ENCODE assay signal across 28 cellular contexts in genomic region chr4:41294445-41295062, GRCh38. TPM values are rescaled to one million over a fixed set of nuclear protein-coding genes. Genes with fewer than 3 reads are reported as not detected.
A peak's percentile ranks its signal among the peaks of the same experiment; 100 is the strongest.
DNase-seq lines count a peak whose midpoint lies in the region; ATAC-seq and FAIRE-seq lines count a peak whose summit lies in the region.
"Had no signal": no experiment of that assay in that cellular context is flagged by ENCODE, and none has a peak within 500 bp of the region (broad histone marks: within the 10 kb centered on the region; RNA-seq: fewer than 3 reads in every experiment).

No MANE protein-coding gene starts in this region.

- H2BK120ac ChIP-seq in mesendoderm (ENCODE audit: low read depth, low read length) = no peak overlapping the region

- H3K4ac ChIP-seq in mesendoderm (ENCODE audit: low read depth, low read length) = no peak overlapping the region

- H3K27ac Mint-ChIP-seq in activated CD4-positive, alpha-beta T cell treated with anti-CD3 and anti-CD28 coated beads, Interleukin-2, amount 10 ng/mL, durations not matched to agents 24 days and 14 days = no peak overlapping the region
- H3K27ac Mint-ChIP-seq: B cell, memory B cell had no signal

- H3K79me1 ChIP-seq in mesendoderm (ENCODE audit: low read length) = no peaks in the 10 kb centered on the region

- peak; percentile 49 for DNase-seq in DMS 273 (lab: John Stamatoyannopoulos, UW; ENCODE audit: unreplicated experiment)
- no peak for DNase-seq in DMS 273 treated with DMSO at 0.1 percent for 48 hours (lab: John Stamatoyannopoulos, UW)
- no peak for DNase-seq in HTR-8/SVneo (ENCODE audit: insufficient read length, low spot score)
- DNase-seq in RKO (ENCODE audit: low spot score) = peak; percentile 38
- peak; percentile 69 for DNase-seq in mesendoderm
- no peak for DNase-seq in cortex of kidney (lab: John Stamatoyannopoulos, UW)
- no peak for DNase-seq in activated CD4-positive, alpha-beta T cell treated with anti-CD3 and anti-CD28 coated beads, Interleukin-2, amount 10 ng/mL, durations not matched to agents 24 days and 14 days
- DNase-seq: activated gamma-delta T cell, amygdala, dorsolateral prefrontal cortex, gastrocnemius medialis, KG1, NCI-H1048, pancreas, PC-9, sigmoid colon, SJCRH30, uterus had no signal

- H3K56ac ChIP-seq in mesendoderm (ENCODE audit: low read length) = no peak overlapping the region

- no peak overlapping the region for H3K23ac ChIP-seq in mesendoderm (ENCODE audit: low read length)

- intact Hi-C loops in activated CD4-positive, alpha-beta T cell treated with anti-CD3 and anti-CD28 coated beads, Interleukin-2, amount 10 ng/mL, durations not matched to agents 24 days and 14 days (cut with micrococcal nuclease) = no loop called here

- no peaks in the 10 kb centered on the region for H3K27me3 ChIP-seq in mesendoderm (ENCODE audit: insufficient read depth, low read length, poor library complexity)
- H3K27me3 ChIP-seq: dorsolateral prefrontal cortex, gastrocnemius medialis, pancreas, sigmoid colon, SJCRH30, uterus had no signal

- H2BK15ac ChIP-seq in mesendoderm (replicated peaks; ENCODE audit: low read depth) = no peak overlapping the region

- H3K4me2 ChIP-seq in mesendoderm (ENCODE audit: low read length) = no peak overlapping the region
- H3K4me2 ChIP-seq: PC-9 had no signal

- H3K36me3 Mint-ChIP-seq in activated CD4-positive, alpha-beta T cell treated with anti-CD3 and anti-CD28 coated beads, Interleukin-2, amount 10 ng/mL, durations not matched to agents 24 days and 14 days (ENCODE audit: low read depth) = no peaks in the 10 kb centered on the region
- H3K36me3 Mint-ChIP-seq: memory B cell had no signal

- no peak overlapping the region for H3K4me3 ChIP-seq in mesendoderm (ENCODE audit: low read length)
- H3K4me3 ChIP-seq: cardiac muscle cell, dorsolateral prefrontal cortex, gastrocnemius medialis, pancreas, PC-9, sigmoid colon, SJCRH30, uterus had no signal

- no peaks in the 10 kb centered on the region for H3K79me2 ChIP-seq in mesendoderm (ENCODE audit: control insufficient read depth, insufficient read depth, low read length)

- H3K27ac ChIP-seq in mesendoderm (ENCODE audit: low read depth, low read length) = no peak overlapping the region
- H3K27ac ChIP-seq: 22Rv1, cardiac muscle cell, dorsolateral prefrontal cortex, gastrocnemius medialis, pancreas, PC-9, sigmoid colon, SJCRH30, uterus, VCaP had no signal

- no peak overlapping the region for H2AK5ac ChIP-seq in mesendoderm (ENCODE audit: low read length)

- H3K4me3 Mint-ChIP-seq in activated CD4-positive, alpha-beta T cell treated with anti-CD3 and anti-CD28 coated beads, Interleukin-2, amount 10 ng/mL, durations not matched to agents 24 days and 14 days = no peak overlapping the region
- H3K4me3 Mint-ChIP-seq: B cell; memory B cell; naive thymus-derived CD8-positive, alpha-beta T cell had no signal

- peak; percentile 44 for FAIRE-seq in HTR-8/SVneo (lab: Jason Lieb, UNC)
- FAIRE-seq: G401.6, pancreas had no signal

- H4K8ac ChIP-seq in mesendoderm (ENCODE audit: low read depth, low read length) = no peak overlapping the region

- H2BK5ac ChIP-seq in mesendoderm (ENCODE audit: low read length) = no peak overlapping the region

- no peak overlapping the region for H4K5ac ChIP-seq in mesendoderm (ENCODE audit: low read length)

- peaks cover 3% of the 10 kb centered on the region for H3K9me3 Mint-ChIP-seq in activated CD4-positive, alpha-beta T cell treated with anti-CD3 and anti-CD28 coated beads, Interleukin-2, amount 10 ng/mL, durations not matched to agents 24 days and 14 days

- no peaks in the 10 kb centered on the region for H3K4me1 ChIP-seq in mesendoderm (ENCODE audit: control insufficient read depth, low read depth, low read length)
- H3K4me1 ChIP-seq: Caco-2, pancreas, sigmoid colon, SJCRH30, uterus had no signal

- H3K36me3 ChIP-seq in mesendoderm (ENCODE audit: control insufficient read depth, insufficient read depth, low read length) = no peaks in the 10 kb centered on the region
- H3K36me3 ChIP-seq: cardiac muscle cell, gastrocnemius medialis, pancreas, sigmoid colon, SJCRH30, uterus had no signal

- WGBS in mesendoderm (ENCODE audit: extremely low coverage, insufficient coverage, low lambda C conversion rate) = no CpG with 5 or more reads among the region's 7 CpGs

- no peak for ATAC-seq in HG03432 (IDR thresholded peaks at IDR 0.05; ENCODE audit: unreplicated experiment)
- ATAC-seq: gastrocnemius medialis; naive thymus-derived CD8-positive, alpha-beta T cell; pancreas had no signal

- no peak overlapping the region for H3K9ac ChIP-seq in mesendoderm (ENCODE audit: low read length)

- H3K18ac ChIP-seq in mesendoderm (ENCODE audit: low read length) = no peak overlapping the region

- H3K4me1 Mint-ChIP-seq in activated CD4-positive, alpha-beta T cell treated with anti-CD3 and anti-CD28 coated beads, Interleukin-2, amount 10 ng/mL, durations not matched to agents 24 days and 14 days = no peaks in the 10 kb centered on the region
- H3K4me1 Mint-ChIP-seq: B cell; memory B cell; naive thymus-derived CD8-positive, alpha-beta T cell had no signal

- no peaks in the 10 kb centered on the region for H3K27me3 Mint-ChIP-seq in activated CD4-positive, alpha-beta T cell treated with anti-CD3 and anti-CD28 coated beads, Interleukin-2, amount 10 ng/mL, durations not matched to agents 24 days and 14 days
- H3K27me3 Mint-ChIP-seq: B cell, memory B cell had no signal

RNA-seq across cellular contexts. Expression of gene UCHL1, which starts 37.8 kb away (rescaled TPM):
- polyA plus RNA-seq in mesendoderm (2013, experiment 1 of 2) = 1,131 TPM
- 1,131 TPM for polyA plus RNA-seq in mesendoderm (2013, experiment 2 of 2)
- total RNA-seq in activated CD4-positive, alpha-beta T cell treated with anti-CD3 and anti-CD28 coated beads, Interleukin-2, amount 10 ng/mL, durations not matched to agents 24 days and 14 days = 0.26 and 0.35 TPM in 2 replicates
- total RNA-seq: T-helper 1 cell treated with Interleukin-12 subunit alpha and Interleukin-12 subunit beta and Interleukin-4 antibody, amounts not matched to agents 30 ng/mL and 1 ng/mL, for 36 hours had no signal
- polyA plus RNA-seq: naive thymus-derived CD8-positive, alpha-beta T cell had no signal

Comparison
In these comparisons a context has a peak if more than half of its experiments do, and no peak if none do; other contexts are left out.
1. DNase-seq: peak in DMS 273 (single experiment), RKO (single experiment) and mesendoderm (single experiment); none in DMS 273 treated with DMSO at 0.1 percent for 48 hours (single experiment), HTR-8/SVneo (single experiment), cortex of kidney (single experiment) and activated CD4-positive, alpha-beta T cell treated with anti-CD3 and anti-CD28 coated beads, Interleukin-2, amount 10 ng/mL, durations not matched to agents 24 days and 14 days (single experiment).